Comparison of ENCODE assay signal across 1 cellular context in the genomic region with DNA sequence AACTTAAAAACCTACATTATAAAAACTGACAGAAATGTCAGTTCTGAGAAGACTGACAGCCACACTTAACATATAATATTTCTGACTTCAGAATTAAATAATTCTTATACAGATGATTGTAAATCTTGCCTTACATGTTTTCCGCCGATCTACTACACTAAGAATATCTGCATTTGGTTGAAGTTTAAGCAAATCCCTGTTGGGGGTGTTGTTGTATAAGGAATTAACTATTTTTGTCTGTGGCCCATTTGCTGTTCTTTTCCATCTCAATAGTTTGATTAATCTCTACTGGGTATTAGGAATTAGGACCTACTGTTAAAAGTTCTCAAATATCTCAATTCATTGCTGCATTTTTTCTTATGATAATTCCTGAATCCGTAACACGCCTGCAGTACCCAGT.
TF ChIP-seq lines count a peak whose summit lies in the region.

No MANE protein-coding gene starts in this region.

TF ChIP-seq in endothelial cell of umbilical vein, 7 proteins besides CTCF, POLR2A, EP300 and RAD21:
- no peak for TF ChIP-seq FOS (IDR thresholded peaks at IDR 0.05; ENCODE audit: borderline replicate concordance, insufficient read depth, low read length)
- TF ChIP-seq GATA2 (IDR thresholded peaks at IDR 0.05; ENCODE audit: insufficient read depth, insufficient read length, low read depth, low read length) = no peak
- no peak for TF ChIP-seq EZH2 (IDR thresholded peaks at IDR 0.05; ENCODE audit: borderline replicate concordance, low read depth, low read length, severe bottlenecking)
- TF ChIP-seq MYC (IDR thresholded peaks at IDR 0.05; ENCODE audit: low read depth, low read length) = no peak
- no peak for TF ChIP-seq JUN (IDR thresholded peaks at IDR 0.05; ENCODE audit: borderline replicate concordance, insufficient read depth, insufficient read length, low read depth)
- TF ChIP-seq, protein P1, sequence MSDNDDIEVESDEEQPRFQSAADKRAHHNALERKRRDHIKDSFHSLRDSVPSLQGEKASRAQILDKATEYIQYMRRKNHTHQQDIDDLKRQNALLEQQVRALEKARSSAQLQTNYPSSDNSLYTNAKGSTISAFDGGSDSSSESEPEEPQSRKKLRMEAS (IDR thresholded peaks at IDR 0.05; ENCODE audit: insufficient read depth, insufficient read length) = no peak
- TF ChIP-seq POLR2AphosphoS5 (IDR thresholded peaks at IDR 0.05; ENCODE audit: insufficient read depth, low read depth, low read length) = no peak
